Comparison of ENCODE assay signal across 1 cellular context in the genomic region with DNA sequence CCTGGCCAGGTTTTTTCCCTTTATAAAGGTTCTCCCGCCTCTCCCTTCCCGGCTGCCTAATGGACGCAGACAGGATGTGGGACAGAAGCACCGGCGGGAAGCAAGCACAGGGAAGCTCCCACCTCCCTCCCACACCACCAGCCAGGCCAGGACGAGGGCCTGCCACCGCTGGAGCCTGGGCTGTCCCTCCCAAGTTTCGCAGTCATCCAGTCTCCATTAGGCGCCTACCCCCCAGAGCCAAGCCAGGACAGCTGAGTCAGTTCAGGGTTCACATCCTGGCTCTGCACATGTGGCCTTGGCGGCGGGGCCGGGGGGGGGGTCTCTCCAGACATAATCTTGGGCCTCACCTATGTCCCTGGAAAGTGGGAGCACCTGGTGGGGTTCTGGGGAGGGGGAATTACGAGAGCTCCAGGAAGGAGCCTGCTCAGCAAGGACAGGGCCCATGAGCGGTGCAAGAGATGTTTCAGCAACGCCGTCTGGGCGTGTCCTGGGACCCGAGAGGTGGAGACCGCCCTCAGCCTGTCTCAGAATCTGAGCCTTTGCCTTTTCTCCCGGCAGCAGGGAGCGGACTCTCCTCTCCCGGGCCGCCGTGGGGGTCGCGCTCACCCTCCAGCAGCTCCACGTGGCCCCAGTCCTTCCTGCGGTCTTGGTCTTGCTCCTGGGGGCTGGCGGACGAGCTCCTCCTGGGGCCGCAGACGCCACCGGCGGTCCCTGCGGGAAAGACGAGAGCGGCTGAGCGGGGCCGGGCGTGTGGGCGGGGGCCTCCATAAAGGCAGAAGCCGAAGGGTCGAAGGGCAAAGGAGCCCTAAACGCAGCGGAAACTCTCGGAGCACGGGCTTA.
TF ChIP-seq lines count a peak whose summit lies in the region.

No MANE protein-coding gene starts in this region.

TF ChIP-seq in HepG2, 621 proteins besides CTCF, POLR2A, EP300 and RAD21 (continued from another document and continues in another):
- TF ChIP-seq THAP11 (CRISPR knock-in tag; IDR thresholded peaks at IDR 0.05) (no peak), KLF13 (CRISPR knock-in tag; IDR thresholded peaks at IDR 0.05) (no peak), NR3C1 (CRISPR knock-in tag; IDR thresholded peaks at IDR 0.05) (no peak), MEIS2 (CRISPR knock-in tag; IDR thresholded peaks at IDR 0.05) (no peak), ZBTB42 (CRISPR knock-in tag; IDR thresholded peaks at IDR 0.05) (no peak), NRL (CRISPR knock-in tag; IDR thresholded peaks at IDR 0.05; ENCODE audit: borderline replicate concordance) (peak; percentile 9; the same call in 1 of the 2 replicates), FOXA1 (IDR thresholded peaks at IDR 0.05) (no peak), FOXA1 (CRISPR knock-in tag; IDR thresholded peaks at IDR 0.05) (no peak), ETV5 (CRISPR knock-in tag; IDR thresholded peaks at IDR 0.05; ENCODE audit: borderline replicate concordance) (no peak; the same call in 1 of the 2 replicates), FOXP1 (IDR thresholded peaks at IDR 0.05) (no peak), FOXP1 (CRISPR knock-in tag; IDR thresholded peaks at IDR 0.05) (no peak), SPEN (CRISPR knock-in tag; IDR thresholded peaks at IDR 0.05; ENCODE audit: low read depth) (0 out of 2 replicates have a peak, but pooled peaks have one; percentile 28), IKZF4 (CRISPR knock-in tag; IDR thresholded peaks at IDR 0.05; ENCODE audit: borderline replicate concordance, low read depth, not compliant biosample characterization) (peak; percentile 60), EED (CRISPR knock-in tag; IDR thresholded peaks at IDR 0.05) (no peak), SOX13 (IDR thresholded peaks at IDR 0.05) (no peak), SOX13 (CRISPR knock-in tag; conservative IDR thresholded peaks at IDR 0.05 in 1 of 2, IDR thresholded peaks at IDR 0.05 in 1 of 2) (no peak), ZNF143 (CRISPR knock-in tag; IDR thresholded peaks at IDR 0.05) (no peak), SAFB2 (CRISPR knock-in tag; IDR thresholded peaks at IDR 0.05; ENCODE audit: borderline replicate concordance, low read depth) (peak; percentile 58; the same call in 1 of the 2 replicates), SMAD9 (CRISPR knock-in tag; IDR thresholded peaks at IDR 0.05) (no peak), HMGA1 (CRISPR knock-in tag; conservative IDR thresholded peaks at IDR 0.05) (no peak), BRCA1 (CRISPR knock-in tag; IDR thresholded peaks at IDR 0.05) (no peak), ZNF605 (CRISPR knock-in tag; IDR thresholded peaks at IDR 0.05) (no peak), NFYB (CRISPR knock-in tag; IDR thresholded peaks at IDR 0.05) (peak; percentile 12; the same call in 1 of the 2 replicates), RAD51 (IDR thresholded peaks at IDR 0.05; ENCODE audit: borderline replicate concordance) (no peak), ZNF550 (CRISPR knock-in tag; IDR thresholded peaks at IDR 0.05; ENCODE audit: borderline replicate concordance) (no peak), SAP130 (CRISPR knock-in tag; IDR thresholded peaks at IDR 0.05; ENCODE audit: low read depth) (peak; percentile 81), ZNF761 (CRISPR knock-in tag; conservative IDR thresholded peaks at IDR 0.05) (0 out of 2 replicates have a peak, but pooled peaks have one; percentile 52), KLF6 (CRISPR knock-in tag; IDR thresholded peaks at IDR 0.05) (peak; percentile 53; the same call in 1 of the 2 replicates), CEBPB (IDR thresholded peaks at IDR 0.05; ENCODE audit: borderline replicate concordance, low read depth, low read length) (peak; percentile 41; the same call in 1 of the 2 replicates), KLF15 (CRISPR knock-in tag; IDR thresholded peaks at IDR 0.05; ENCODE audit: borderline replicate concordance) (0 out of 2 replicates have a peak, but pooled peaks have one; percentile 16), ZNF260 (CRISPR knock-in tag; IDR thresholded peaks at IDR 0.05; ENCODE audit: borderline replicate concordance, low read depth) (no peak), HCFC1 (IDR thresholded peaks at IDR 0.05; ENCODE audit: low read depth, low read length) (0 out of 2 replicates have a peak, but pooled peaks have one; percentile 16), KAT8 (CRISPR knock-in tag; IDR thresholded peaks at IDR 0.05) (no peak), ZNF263 (CRISPR knock-in tag; IDR thresholded peaks at IDR 0.05) (peak; percentile 13; the same call in 1 of the 2 replicates), HMG20B (CRISPR knock-in tag; conservative IDR thresholded peaks at IDR 0.05) (no peak), HDAC1 (CRISPR knock-in tag; IDR thresholded peaks at IDR 0.05) (peak; percentile 49), ZNF776 (CRISPR knock-in tag; IDR thresholded peaks at IDR 0.05) (peak; percentile 30; the same call in 1 of the 2 replicates), ZNF207 (IDR thresholded peaks at IDR 0.05; ENCODE audit: borderline replicate concordance) (no peak), MIXL1 (CRISPR knock-in tag; IDR thresholded peaks at IDR 0.05) (no peak), MTA1 (CRISPR knock-in tag; IDR thresholded peaks at IDR 0.05; ENCODE audit: borderline replicate concordance) (peak; percentile 33; the same call in 1 of the 2 replicates), NR2F6 (IDR thresholded peaks at IDR 0.05) (0 out of 2 replicates have a peak, but pooled peaks have one; percentile 11), NR2F6 (CRISPR knock-in tag; IDR thresholded peaks at IDR 0.05) (no peak)
- TF ChIP-seq, protein P1, sequence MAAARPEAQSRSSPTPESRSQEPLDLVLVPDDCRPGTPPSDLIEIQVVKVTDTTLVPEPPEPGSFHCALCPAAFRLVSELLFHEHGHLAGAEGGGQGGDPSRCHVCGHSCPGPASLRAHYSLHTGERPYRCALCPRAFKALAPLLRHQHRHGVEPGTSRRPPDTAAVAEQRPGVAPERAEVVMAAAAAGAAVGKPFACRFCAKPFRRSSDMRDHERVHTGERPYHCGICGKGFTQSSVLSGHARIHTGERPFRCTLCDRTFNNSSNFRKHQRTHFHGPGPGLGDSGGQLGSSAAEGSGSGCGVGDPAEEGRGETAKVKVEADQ (CRISPR knock-in tag; IDR thresholded peaks at IDR 0.05; ENCODE audit: borderline replicate concordance): peak; percentile 48; the same call in 1 of the 2 replicates
- TF ChIP-seq, protein P2, sequence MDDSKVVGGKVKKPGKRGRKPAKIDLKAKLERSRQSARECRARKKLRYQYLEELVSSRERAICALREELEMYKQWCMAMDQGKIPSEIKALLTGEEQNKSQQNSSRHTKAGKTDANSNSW (CRISPR knock-in tag; IDR thresholded peaks at IDR 0.05; ENCODE audit: borderline replicate concordance): no peak
- TF ChIP-seq, protein P3, sequence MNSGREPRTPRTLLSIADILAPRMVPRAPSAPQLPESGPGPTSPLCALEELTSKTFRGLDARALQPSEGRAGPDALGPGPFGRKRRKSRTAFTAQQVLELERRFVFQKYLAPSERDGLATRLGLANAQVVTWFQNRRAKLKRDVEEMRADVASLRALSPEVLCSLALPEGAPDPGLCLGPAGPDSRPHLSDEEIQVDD (CRISPR knock-in tag; IDR thresholded peaks at IDR 0.05; ENCODE audit: borderline replicate concordance): peak; percentile 20; the same call in 1 of the 2 replicates
- TF ChIP-seq, protein P4, sequence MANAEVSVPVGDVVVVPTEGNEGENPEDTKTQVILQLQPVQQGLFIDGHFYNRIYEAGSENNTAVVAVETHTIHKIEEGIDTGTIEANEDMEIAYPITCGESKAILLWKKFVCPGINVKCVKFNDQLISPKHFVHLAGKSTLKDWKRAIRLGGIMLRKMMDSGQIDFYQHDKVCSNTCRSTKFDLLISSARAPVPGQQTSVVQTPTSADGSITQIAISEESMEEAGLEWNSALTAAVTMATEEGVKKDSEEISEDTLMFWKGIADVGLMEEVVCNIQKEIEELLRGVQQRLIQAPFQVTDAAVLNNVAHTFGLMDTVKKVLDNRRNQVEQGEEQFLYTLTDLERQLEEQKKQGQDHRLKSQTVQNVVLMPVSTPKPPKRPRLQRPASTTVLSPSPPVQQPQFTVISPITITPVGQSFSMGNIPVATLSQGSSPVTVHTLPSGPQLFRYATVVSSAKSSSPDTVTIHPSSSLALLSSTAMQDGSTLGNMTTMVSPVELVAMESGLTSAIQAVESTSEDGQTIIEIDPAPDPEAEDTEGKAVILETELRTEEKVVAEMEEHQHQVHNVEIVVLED (CRISPR knock-in tag; IDR thresholded peaks at IDR 0.05; ENCODE audit: borderline replicate concordance): 0 out of 2 replicates have a peak, but pooled peaks have one; percentile 8
- TF ChIP-seq, protein P5, sequence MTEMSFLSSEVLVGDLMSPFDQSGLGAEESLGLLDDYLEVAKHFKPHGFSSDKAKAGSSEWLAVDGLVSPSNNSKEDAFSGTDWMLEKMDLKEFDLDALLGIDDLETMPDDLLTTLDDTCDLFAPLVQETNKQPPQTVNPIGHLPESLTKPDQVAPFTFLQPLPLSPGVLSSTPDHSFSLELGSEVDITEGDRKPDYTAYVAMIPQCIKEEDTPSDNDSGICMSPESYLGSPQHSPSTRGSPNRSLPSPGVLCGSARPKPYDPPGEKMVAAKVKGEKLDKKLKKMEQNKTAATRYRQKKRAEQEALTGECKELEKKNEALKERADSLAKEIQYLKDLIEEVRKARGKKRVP (CRISPR knock-in tag; IDR thresholded peaks at IDR 0.05): no peak
- TF ChIP-seq, protein P6, sequence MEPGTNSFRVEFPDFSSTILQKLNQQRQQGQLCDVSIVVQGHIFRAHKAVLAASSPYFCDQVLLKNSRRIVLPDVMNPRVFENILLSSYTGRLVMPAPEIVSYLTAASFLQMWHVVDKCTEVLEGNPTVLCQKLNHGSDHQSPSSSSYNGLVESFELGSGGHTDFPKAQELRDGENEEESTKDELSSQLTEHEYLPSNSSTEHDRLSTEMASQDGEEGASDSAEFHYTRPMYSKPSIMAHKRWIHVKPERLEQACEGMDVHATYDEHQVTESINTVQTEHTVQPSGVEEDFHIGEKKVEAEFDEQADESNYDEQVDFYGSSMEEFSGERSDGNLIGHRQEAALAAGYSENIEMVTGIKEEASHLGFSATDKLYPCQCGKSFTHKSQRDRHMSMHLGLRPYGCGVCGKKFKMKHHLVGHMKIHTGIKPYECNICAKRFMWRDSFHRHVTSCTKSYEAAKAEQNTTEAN (CRISPR knock-in tag; conservative IDR thresholded peaks at IDR 0.05): no peak
- TF ChIP-seq, protein P7, sequence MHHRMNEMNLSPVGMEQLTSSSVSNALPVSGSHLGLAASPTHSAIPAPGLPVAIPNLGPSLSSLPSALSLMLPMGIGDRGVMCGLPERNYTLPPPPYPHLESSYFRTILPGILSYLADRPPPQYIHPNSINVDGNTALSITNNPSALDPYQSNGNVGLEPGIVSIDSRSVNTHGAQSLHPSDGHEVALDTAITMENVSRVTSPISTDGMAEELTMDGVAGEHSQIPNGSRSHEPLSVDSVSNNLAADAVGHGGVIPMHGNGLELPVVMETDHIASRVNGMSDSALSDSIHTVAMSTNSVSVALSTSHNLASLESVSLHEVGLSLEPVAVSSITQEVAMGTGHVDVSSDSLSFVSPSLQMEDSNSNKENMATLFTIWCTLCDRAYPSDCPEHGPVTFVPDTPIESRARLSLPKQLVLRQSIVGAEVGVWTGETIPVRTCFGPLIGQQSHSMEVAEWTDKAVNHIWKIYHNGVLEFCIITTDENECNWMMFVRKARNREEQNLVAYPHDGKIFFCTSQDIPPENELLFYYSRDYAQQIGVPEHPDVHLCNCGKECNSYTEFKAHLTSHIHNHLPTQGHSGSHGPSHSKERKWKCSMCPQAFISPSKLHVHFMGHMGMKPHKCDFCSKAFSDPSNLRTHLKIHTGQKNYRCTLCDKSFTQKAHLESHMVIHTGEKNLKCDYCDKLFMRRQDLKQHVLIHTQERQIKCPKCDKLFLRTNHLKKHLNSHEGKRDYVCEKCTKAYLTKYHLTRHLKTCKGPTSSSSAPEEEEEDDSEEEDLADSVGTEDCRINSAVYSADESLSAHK (CRISPR knock-in tag; IDR thresholded peaks at IDR 0.05; ENCODE audit: borderline replicate concordance): no peak
- TF ChIP-seq, protein P8, sequence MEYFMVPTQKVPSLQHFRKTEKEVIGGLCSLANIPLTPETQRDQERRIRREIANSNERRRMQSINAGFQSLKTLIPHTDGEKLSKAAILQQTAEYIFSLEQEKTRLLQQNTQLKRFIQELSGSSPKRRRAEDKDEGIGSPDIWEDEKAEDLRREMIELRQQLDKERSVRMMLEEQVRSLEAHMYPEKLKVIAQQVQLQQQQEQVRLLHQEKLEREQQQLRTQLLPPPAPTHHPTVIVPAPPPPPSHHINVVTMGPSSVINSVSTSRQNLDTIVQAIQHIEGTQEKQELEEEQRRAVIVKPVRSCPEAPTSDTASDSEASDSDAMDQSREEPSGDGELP (IDR thresholded peaks at IDR 0.05; ENCODE audit: borderline replicate concordance, low read depth): peak; percentile 66; the same call in 1 of the 2 replicates
- TF ChIP-seq, protein P9, sequence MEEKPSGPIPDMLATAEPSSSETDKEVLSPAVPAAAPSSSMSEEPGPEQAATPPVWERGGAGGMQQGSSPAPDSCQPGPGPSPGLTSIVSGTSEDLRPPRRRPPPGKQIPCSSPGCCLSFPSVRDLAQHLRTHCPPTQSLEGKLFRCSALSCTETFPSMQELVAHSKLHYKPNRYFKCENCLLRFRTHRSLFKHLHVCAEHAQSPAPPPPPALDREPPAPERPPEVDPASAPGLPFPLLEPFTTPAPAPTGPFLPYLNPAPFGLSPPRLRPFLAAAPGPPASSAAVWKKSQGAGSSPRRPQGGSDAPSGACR (CRISPR knock-in tag; IDR thresholded peaks at IDR 0.05): no peak
- TF ChIP-seq, protein P10, sequence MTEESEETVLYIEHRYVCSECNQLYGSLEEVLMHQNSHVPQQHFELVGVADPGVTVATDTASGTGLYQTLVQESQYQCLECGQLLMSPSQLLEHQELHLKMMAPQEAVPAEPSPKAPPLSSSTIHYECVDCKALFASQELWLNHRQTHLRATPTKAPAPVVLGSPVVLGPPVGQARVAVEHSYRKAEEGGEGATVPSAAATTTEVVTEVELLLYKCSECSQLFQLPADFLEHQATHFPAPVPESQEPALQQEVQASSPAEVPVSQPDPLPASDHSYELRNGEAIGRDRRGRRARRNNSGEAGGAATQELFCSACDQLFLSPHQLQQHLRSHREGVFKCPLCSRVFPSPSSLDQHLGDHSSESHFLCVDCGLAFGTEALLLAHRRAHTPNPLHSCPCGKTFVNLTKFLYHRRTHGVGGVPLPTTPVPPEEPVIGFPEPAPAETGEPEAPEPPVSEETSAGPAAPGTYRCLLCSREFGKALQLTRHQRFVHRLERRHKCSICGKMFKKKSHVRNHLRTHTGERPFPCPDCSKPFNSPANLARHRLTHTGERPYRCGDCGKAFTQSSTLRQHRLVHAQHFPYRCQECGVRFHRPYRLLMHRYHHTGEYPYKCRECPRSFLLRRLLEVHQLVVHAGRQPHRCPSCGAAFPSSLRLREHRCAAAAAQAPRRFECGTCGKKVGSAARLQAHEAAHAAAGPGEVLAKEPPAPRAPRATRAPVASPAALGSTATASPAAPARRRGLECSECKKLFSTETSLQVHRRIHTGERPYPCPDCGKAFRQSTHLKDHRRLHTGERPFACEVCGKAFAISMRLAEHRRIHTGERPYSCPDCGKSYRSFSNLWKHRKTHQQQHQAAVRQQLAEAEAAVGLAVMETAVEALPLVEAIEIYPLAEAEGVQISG (CRISPR knock-in tag; IDR thresholded peaks at IDR 0.05): no peak
- TF ChIP-seq, protein P11, sequence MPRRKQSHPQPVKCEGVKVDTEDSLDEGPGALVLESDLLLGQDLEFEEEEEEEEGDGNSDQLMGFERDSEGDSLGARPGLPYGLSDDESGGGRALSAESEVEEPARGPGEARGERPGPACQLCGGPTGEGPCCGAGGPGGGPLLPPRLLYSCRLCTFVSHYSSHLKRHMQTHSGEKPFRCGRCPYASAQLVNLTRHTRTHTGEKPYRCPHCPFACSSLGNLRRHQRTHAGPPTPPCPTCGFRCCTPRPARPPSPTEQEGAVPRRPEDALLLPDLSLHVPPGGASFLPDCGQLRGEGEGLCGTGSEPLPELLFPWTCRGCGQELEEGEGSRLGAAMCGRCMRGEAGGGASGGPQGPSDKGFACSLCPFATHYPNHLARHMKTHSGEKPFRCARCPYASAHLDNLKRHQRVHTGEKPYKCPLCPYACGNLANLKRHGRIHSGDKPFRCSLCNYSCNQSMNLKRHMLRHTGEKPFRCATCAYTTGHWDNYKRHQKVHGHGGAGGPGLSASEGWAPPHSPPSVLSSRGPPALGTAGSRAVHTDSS (CRISPR knock-in tag; conservative IDR thresholded peaks at IDR 0.05): no peak
